ENCODE assay signal across 13 cellular contexts in genomic region chr10:67818323-67818722, GRCh38. TPM values are rescaled to one million over a fixed set of nuclear protein-coding genes. Genes with fewer than 3 reads are reported as not detected.
DNase-seq lines count a peak whose midpoint lies in the region; ATAC-seq and TF ChIP-seq lines count a peak whose summit lies in the region.
"Had no signal": no experiment of that assay in that cellular context is flagged by ENCODE, and none has a peak within 500 bp of the region (broad histone marks: within the 10 kb centered on the region; RNA-seq: fewer than 3 reads in every experiment).

No MANE protein-coding gene starts in this region.

- no peaks in the 10 kb centered on the region for H4K20me1 ChIP-seq in H9 (ENCODE audit: control insufficient read depth, insufficient read depth, insufficient read length)

- H3K9me3 ChIP-seq in Panc1 (ENCODE audit: control insufficient read depth, insufficient read depth, low read depth, low read length) (no peaks in the 10 kb centered on the region), H9 (ENCODE audit: control insufficient read depth, low read depth, low read length) (no peaks in the 10 kb centered on the region)
- H3K9me3 ChIP-seq: spleen, thoracic aorta had no signal

- no peaks in the 10 kb centered on the region for H3K79me1 ChIP-seq in H9 (ENCODE audit: insufficient read depth, low read depth, low read length, poor library complexity, severe bottlenecking)

- H4K5ac ChIP-seq in H9 (ENCODE audit: insufficient read length, low read depth, low read length): no peak overlapping the region

- WGBS in H9 (ENCODE audit: extremely low coverage, insufficient read length, low lambda C conversion rate): no CpG with 5 or more reads among the region's 3 CpGs

- CTCF ChIA-PET in Panc1 (lab: Charles Lee): no interaction called here

- no peak overlapping the region for H2BK5ac ChIP-seq in H9 (ENCODE audit: insufficient read length, low read length)

- H2BK15ac ChIP-seq in H9 (ENCODE audit: low read depth, low read length): no peak overlapping the region

- no peaks in the 10 kb centered on the region for H3K4me1 Mint-ChIP-seq in H9

- H3K79me2 ChIP-seq in H9 (ENCODE audit: insufficient read depth, low read length): no peaks in the 10 kb centered on the region

- H3K56ac ChIP-seq in H9 (ENCODE audit: insufficient read length, low read depth, low read length): no peak overlapping the region

- H3K23me2 ChIP-seq in H9 (ENCODE audit: insufficient read length, low read depth, low read length, poor library complexity, severe bottlenecking): no peaks in the 10 kb centered on the region

- H3K4me3 ChIP-seq in Panc1 (ENCODE audit: low read depth in 2 of 2, low read length in 2 of 2): no peak overlapping the region
- H3K4me3 ChIP-seq in fibroblast of mammary gland (ENCODE audit: control insufficient read depth, low read depth, low read length): no peak overlapping the region
- H3K4me3 ChIP-seq: spleen, thoracic aorta had no signal

- in situ Hi-C loops in Panc1 (cut with HindIII; ENCODE audit: low pct_unique_long_range_greater_than_20kb, low sequenced_read_pairs): no loop called here

- no peak overlapping the region for H4K91ac ChIP-seq in H9 (ENCODE audit: insufficient read length, low read depth, low read length)

- H3K27ac ChIP-seq in Panc1 (ENCODE audit: low read length): no peak overlapping the region
- H3K27ac ChIP-seq in H9 (ENCODE audit: insufficient read length, low read depth, low read length): no peak overlapping the region
- H3K27ac ChIP-seq: C4-2B, spleen, thoracic aorta had no signal

- no peak overlapping the region for H3K4me2 ChIP-seq in H9 (ENCODE audit: insufficient read depth, insufficient read length, low read length)

- ATAC-seq in HG03159 (IDR thresholded peaks at IDR 0.05; ENCODE audit: unreplicated experiment): peak; percentile 50
- ATAC-seq in Panc1: peak; percentile 72
- no peak for ATAC-seq in HG03565 (IDR thresholded peaks at IDR 0.05; ENCODE audit: unreplicated experiment)

- no peak overlapping the region for H3T11ph ChIP-seq in H9 (ENCODE audit: low read length)

- H4K8ac ChIP-seq in H9 (replicated peaks; ENCODE audit: insufficient read length, low read depth, low read length): no peak overlapping the region

- no peak for TF ChIP-seq CTCF in Panc1 (IDR thresholded peaks at IDR 0.05)
- TF ChIP-seq CTCF in fibroblast of mammary gland (conservative IDR thresholded peaks at IDR 0.05; ENCODE audit: control insufficient read depth, insufficient read depth, low read depth, low read length): no peak
- no peak for TF ChIP-seq CTCF in H9 (conservative IDR thresholded peaks at IDR 0.05)

- no peaks in the 10 kb centered on the region for H3K9me3 Mint-ChIP-seq in H9
- H3K9me3 Mint-ChIP-seq: activated CD4-positive, alpha-beta memory T cell treated with anti-CD3 and anti-CD28 coated beads, Interleukin-2, amount 10 ng/mL, durations not matched to agents 7 days and 5 days had no signal

- H3K27me3 Mint-ChIP-seq in H9 (ENCODE audit: low read depth): no peaks in the 10 kb centered on the region
- H3K27me3 Mint-ChIP-seq: activated CD4-positive, alpha-beta memory T cell treated with anti-CD3 and anti-CD28 coated beads, Interleukin-2, amount 10 ng/mL, durations not matched to agents 7 days and 5 days had no signal

- H2AFZ ChIP-seq in H9 (ENCODE audit: low read length): no peak overlapping the region

- H3K14ac ChIP-seq in H9 (ENCODE audit: insufficient read depth, low read length): no peak overlapping the region

- no peak overlapping the region for H3K9ac ChIP-seq in H9 (ENCODE audit: extremely low read depth, insufficient read length, low read length)

- no peak overlapping the region for H3K27ac Mint-ChIP-seq in H9
- H3K27ac Mint-ChIP-seq: activated CD4-positive, alpha-beta memory T cell treated with anti-CD3 and anti-CD28 coated beads, Interleukin-2, amount 10 ng/mL, durations not matched to agents 7 days and 5 days had no signal

- no peak overlapping the region for H2AK5ac ChIP-seq in H9 (ENCODE audit: insufficient read length, low read length)

- H2BK20ac ChIP-seq in H9 (ENCODE audit: low read depth, low read length, poor library complexity, severe bottlenecking): no peak overlapping the region

- POLR2A ChIA-PET in Panc1 (lab: Charles Lee): no interaction called here

- H3K36me3 ChIP-seq in Panc1 (ENCODE audit: control insufficient read depth, insufficient read depth, low read length): no peaks in the 10 kb centered on the region
- H3K36me3 ChIP-seq: spleen, thoracic aorta had no signal

- BruUV-seq in Panc1 (replicated peaks; lab: Mats Ljungman, UMichigan): no TSS peak

- no peak overlapping the region for H3K4ac ChIP-seq in H9 (ENCODE audit: low read depth, low read length)

- no peaks in the 10 kb centered on the region for H3K27me3 ChIP-seq in Panc1 (ENCODE audit: control insufficient read depth, insufficient read depth, low read length)
- no peaks in the 10 kb centered on the region for H3K27me3 ChIP-seq in H9 (ENCODE audit: insufficient read depth, low read length)
- H3K27me3 ChIP-seq: spleen had no signal

- H3K36me3 Mint-ChIP-seq in H9 (ENCODE audit: insufficient read depth in 1 of 3, low read depth in 3 of 3): no peaks in the 10 kb centered on the region; a peak in 1 of 7 replicates

- no peak overlapping the region for H2BK120ac ChIP-seq in H9 (ENCODE audit: low read depth, low read length, poor library complexity, severe bottlenecking)

- no peak overlapping the region for H3K18ac ChIP-seq in H9 (ENCODE audit: insufficient read length, low read depth, low read length)

- no peaks in the 10 kb centered on the region for H3K4me1 ChIP-seq in Panc1 (ENCODE audit: control insufficient read depth, insufficient read depth, low read length)
- H3K4me1 ChIP-seq in H9 (ENCODE audit: insufficient read depth, low read length): no peaks in the 10 kb centered on the region
- H3K4me1 ChIP-seq: spleen had no signal

- H3K23ac ChIP-seq in H9 (ENCODE audit: insufficient read length, low read depth, low read length): no peak overlapping the region

- no peak overlapping the region for H2BK12ac ChIP-seq in H9 (ENCODE audit: insufficient read length, low read depth, low read length)

- intact Hi-C loops in Panc1 (cut with micrococcal nuclease; ENCODE audit: unreplicated experiment): no loop called here

- peak; percentile 14 for DNase-seq in AG20443 (ENCODE audit: low spot score)
- peak; percentile 76 for DNase-seq in Panc1 (ENCODE audit: low read depth, low spot score)
- DNase-seq in fibroblast of mammary gland (ENCODE audit: low read depth): peak; percentile 7
- no peak for DNase-seq in NCI-H1694 (lab: John Stamatoyannopoulos, UW)
- no peak for DNase-seq in NCI-H526 (lab: John Stamatoyannopoulos, UW)
- DNase-seq in H9: no peak
- DNase-seq: activated CD4-positive, alpha-beta memory T cell treated with anti-CD3 and anti-CD28 coated beads, Interleukin-2, amount 10 ng/mL, durations not matched to agents 7 days and 5 days; cortex of kidney; spleen had no signal

- H3K4me3 Mint-ChIP-seq in H9: no peak overlapping the region
- H3K4me3 Mint-ChIP-seq: activated CD4-positive, alpha-beta memory T cell treated with anti-CD3 and anti-CD28 coated beads, Interleukin-2, amount 10 ng/mL, durations not matched to agents 7 days and 5 days had no signal

RNA-seq across cellular contexts. Expression of gene DNAJC12, which starts 19.7 kb away (rescaled TPM):
- total RNA-seq in Panc1 (2021; ENCODE audit: unreplicated experiment): 0.44 TPM
- 0.39 TPM for polyA plus RNA-seq in Panc1 (2012; ENCODE audit: insufficient read length)
- total RNA-seq in H9 (2021): 0.85 and 0.90 TPM in 2 replicates

Comparison
In these comparisons a context has a peak if more than half of its experiments do, and no peak if none do; other contexts are left out.
1. DNase-seq: peak in AG20443 (single experiment), Panc1 (single experiment) and fibroblast of mammary gland (single experiment); none in NCI-H1694 (single experiment), NCI-H526 (0 of 2) and H9 (single experiment).